9 cellular contexts compared by ENCODE assay signal in the genomic region with DNA sequence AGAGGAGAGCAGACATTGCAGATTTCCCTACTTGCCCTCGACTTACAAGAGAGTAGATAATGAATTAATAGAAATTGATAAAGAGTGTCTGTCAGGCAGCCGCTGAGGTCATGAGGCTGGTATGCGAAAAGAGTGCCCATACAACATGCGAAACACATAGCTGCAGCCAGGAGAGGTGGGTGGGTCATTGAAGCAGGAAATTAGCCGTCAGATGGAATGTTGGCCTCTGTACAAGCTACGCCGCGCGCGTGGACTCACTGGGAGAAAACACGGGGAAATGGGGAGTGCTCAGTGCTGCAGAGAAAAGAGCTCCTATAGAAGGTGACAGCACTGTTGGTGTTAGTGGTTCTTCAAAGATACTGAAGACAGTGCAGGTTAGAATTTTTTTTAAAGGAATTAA.
DNase-seq lines count a peak whose midpoint lies in the region; ATAC-seq, FAIRE-seq and TF ChIP-seq lines count a peak whose summit lies in the region.
"Had no signal": no experiment of that assay in that cellular context is flagged by ENCODE, and none has a peak within 500 bp of the region (broad histone marks: within the 10 kb centered on the region; RNA-seq: fewer than 3 reads in every experiment).

No MANE protein-coding gene starts in this region.

- no peaks in the 10 kb centered on the region for H3K27me3 Mint-ChIP-seq in endodermal cell (ENCODE audit: insufficient read depth)

- H3K4me1 Mint-ChIP-seq in endodermal cell = peaks cover 44% of the 10 kb centered on the region

- H3K9me3 Mint-ChIP-seq in endodermal cell = peaks cover 4% of the 10 kb centered on the region

- peak overlapping the region; percentile 23 for H3K9ac ChIP-seq in endodermal cell (ENCODE audit: extremely low read depth, low read length, poor library complexity, severe bottlenecking)

- peak; percentile 23 to 53 for TF ChIP-seq EP300 in tibial nerve (IDR thresholded peaks at IDR 0.05)

- H3K4me3 ChIP-seq in endodermal cell (ENCODE audit: low read length) (no peak overlapping the region), tibial nerve (peak overlapping the region in 2 of 4 donors; percentile 2 to 26)

- H3K36me3 ChIP-seq in endodermal cell (ENCODE audit: control insufficient read depth, insufficient read depth, low read length) (no peaks in the 10 kb centered on the region), tibial nerve (no peaks in the 10 kb centered on the region)

- TF ChIP-seq CTCF in endodermal cell (conservative IDR thresholded peaks at IDR 0.05) = no peak
- peak in 1 of 5 experiments; percentile 20 for TF ChIP-seq CTCF in tibial nerve (IDR thresholded peaks at IDR 0.05)

- peak overlapping the region; percentile 59 for H3K27ac ChIP-seq in endodermal cell (ENCODE audit: low read depth, low read length)
- peak overlapping the region in 3 of 4 donors; percentile 8 to 58 (median 53) for H3K27ac ChIP-seq in tibial nerve

- 62 to 79% methylated on average over 6 to 11 of the region's 11 CpGs for WGBS in endodermal cell (ENCODE audit: insufficient coverage in 1 of 2, insufficient read length in 1 of 2), 2 experiments
- 9 to 15% methylated on average over 11 of the region's 11 CpGs for WGBS in tibial nerve, 2 donors

- peaks cover 7% of the 10 kb centered on the region for H3K9me3 ChIP-seq in endodermal cell (ENCODE audit: control insufficient read depth, low read length)
- no peaks in the 10 kb centered on the region for H3K9me3 ChIP-seq in tibial nerve

- H3K4me1 ChIP-seq in endodermal cell (ENCODE audit: control insufficient read depth, insufficient read depth, low read length) (peaks cover 8% of the 10 kb centered on the region), tibial nerve (peaks cover 0 to 37% (median 4%) of the 10 kb centered on the region in 4 donors)

- H3K36me3 Mint-ChIP-seq in endodermal cell (ENCODE audit: low read depth) = peaks cover 8% of the 10 kb centered on the region

- DNase-seq in M059J (ENCODE audit: low read depth) = peak; percentile 16
- DNase-seq in endodermal cell = peak; percentile 70
- DNase-seq in lung microvascular endothelial cell (ENCODE audit: low read depth in 2 of 2) = peak; percentile 93 to 97
- peak; percentile 35 to 48 for DNase-seq in tibial nerve (ENCODE audit: low spot score in 2 of 2)
- no peak for DNase-seq in frontal cortex (ENCODE audit: low spot score in 2 of 2)
- no peak for DNase-seq in NCI-H82 (lab: John Stamatoyannopoulos, UW)
- DNase-seq in activated CD4-positive, alpha-beta T cell treated with anti-CD3 and anti-CD28 coated beads, Interleukin-2, amount 50 U/mL, for 48 hours = no peak
- DNase-seq: activated naive CD8-positive, alpha-beta T cell treated with anti-CD3 and anti-CD28 coated beads, Interleukin-2, amount 10 ng/mL, durations not matched to agents 7 days and 5 days had no signal

- H3K27ac Mint-ChIP-seq in endodermal cell = peak overlapping the region; percentile 63
- H3K27ac Mint-ChIP-seq: activated naive CD8-positive, alpha-beta T cell treated with anti-CD3 and anti-CD28 coated beads, Interleukin-2, amount 10 ng/mL, durations not matched to agents 7 days and 5 days had no signal

- no peak for FAIRE-seq in frontal cortex (lab: Jason Lieb, UNC)

- TF ChIP-seq POLR2A in tibial nerve (IDR thresholded peaks at IDR 0.05) = no peak

- ATAC-seq in HG03565 (IDR thresholded peaks at IDR 0.05; ENCODE audit: unreplicated experiment) = no peak

- H3K27me3 ChIP-seq in endodermal cell (ENCODE audit: control insufficient read depth, insufficient read depth, low read length, poor library complexity, severe bottlenecking) (no peaks in the 10 kb centered on the region), tibial nerve (no peaks in the 10 kb centered on the region)

- H3K4me3 Mint-ChIP-seq in endodermal cell = no peak overlapping the region
- H3K4me3 Mint-ChIP-seq: activated naive CD8-positive, alpha-beta T cell treated with anti-CD3 and anti-CD28 coated beads, Interleukin-2, amount 10 ng/mL, durations not matched to agents 7 days and 5 days had no signal

Comparison
In these comparisons a context has a peak if more than half of its experiments do, and no peak if none do; other contexts are left out.
1. DNase-seq: peak in M059J (single experiment), endodermal cell (single experiment), lung microvascular endothelial cell (2 of 2) and tibial nerve (2 of 2); none in frontal cortex (0 of 2), NCI-H82 (single experiment) and activated CD4-positive, alpha-beta T cell treated with anti-CD3 and anti-CD28 coated beads, Interleukin-2, amount 50 U/mL, for 48 hours (0 of 2).